In genomic region chr16:12535535-12536411, GRCh38 we compare ENCODE assay signal across 8 cellular contexts.
DNase-seq lines count a peak whose midpoint lies in the region; ATAC-seq, FAIRE-seq and TF ChIP-seq lines count a peak whose summit lies in the region.

No MANE protein-coding gene starts in this region.

- intact Hi-C loops in activated CD4-positive, alpha-beta T cell treated with anti-CD3 and anti-CD28 coated beads for 36 hours (cut with DNase I, micrococcal nuclease) = loop anchor here (1.0 to 10.0 kb wide), 7 partner anchors 86 to 1441 kb away; partner anchors contain the start of genes CPPED1 (in 1 of the 2), GSPT1 (in 1 of the 2) and LITAF (in 1 of the 2)

- POLR2A ChIA-PET in activated CD4-positive, alpha-beta T cell treated with anti-CD3 and anti-CD28 coated beads for 36 hours (lab: Charles Lee) = interaction anchor here (0.6 to 2.1 kb wide), 10 partner anchors 11 to 620 kb away, joined by 3 to 13 read pairs (median 4); partner anchors contain the start of gene GSPT1

- peak overlapping the region; percentile 54 for H3K4me3 Mint-ChIP-seq in activated CD4-positive, alpha-beta T cell treated with anti-CD3 and anti-CD28 coated beads for 36 hours
- H3K4me3 Mint-ChIP-seq in activated T-cell treated with anti-CD3 and anti-CD28 coated beads, Interleukin-2, amount 50 U/mL, for 24 hours = peak overlapping the region; percentile 24

- H3K36me3 Mint-ChIP-seq in activated CD4-positive, alpha-beta T cell treated with anti-CD3 and anti-CD28 coated beads for 36 hours (ENCODE audit: low read depth) = peaks cover 5% of the 10 kb centered on the region
- H3K36me3 Mint-ChIP-seq in activated T-cell treated with anti-CD3 and anti-CD28 coated beads, Interleukin-2, amount 50 U/mL, for 24 hours (ENCODE audit: low read depth) = peaks cover 1% of the 10 kb centered on the region

- peak; percentile 79 for DNase-seq in activated CD4-positive, alpha-beta T cell treated with anti-CD3 and anti-CD28 coated beads for 36 hours
- no peak for DNase-seq in activated CD4-positive, alpha-beta T cell treated with anti-CD3 and anti-CD28 coated beads, Interleukin-2, amount 50 U/mL, for 4 hours
- DNase-seq in activated T-cell treated with anti-CD3 and anti-CD28 coated beads, Interleukin-2, amount 50 U/mL, for 24 hours = peak; percentile 63
- DNase-seq in stimulated activated CD4-positive, alpha-beta T cell treated with anti-CD3 and anti-CD28 coated beads, TNF-alpha, amount 100 ng/mL, for 24 hours (ENCODE audit: low read depth in 3 of 3) = peak in 2 of 3 experiments; percentile 22 to 40
- DNase-seq in RCC 7860 (ENCODE audit: low spot score) (no peak), HUDEP-2 (lab: John Stamatoyannopoulos, UW; ENCODE audit: unreplicated experiment in 76 of 76) (no peak), H54 (ENCODE audit: insufficient read length, low spot score) (no peak)

- no peaks in the 10 kb centered on the region for H3K27me3 Mint-ChIP-seq in activated CD4-positive, alpha-beta T cell treated with anti-CD3 and anti-CD28 coated beads for 36 hours
- H3K27me3 Mint-ChIP-seq in activated T-cell treated with anti-CD3 and anti-CD28 coated beads, Interleukin-2, amount 50 U/mL, for 24 hours = no peaks in the 10 kb centered on the region

- CTCF ChIA-PET in activated CD4-positive, alpha-beta T cell treated with anti-CD3 and anti-CD28 coated beads for 36 hours (lab: Charles Lee) = interaction anchor here (0.8 to 1.8 kb wide), 8 partner anchors 12 to 674 kb away, joined by 3 to 6 read pairs (median 4); no protein-coding TSS in a partner anchor

- no peaks in the 10 kb centered on the region for H3K9me3 Mint-ChIP-seq in activated CD4-positive, alpha-beta T cell treated with anti-CD3 and anti-CD28 coated beads for 36 hours (ENCODE audit: low read depth)
- no peaks in the 10 kb centered on the region for H3K9me3 Mint-ChIP-seq in activated T-cell treated with anti-CD3 and anti-CD28 coated beads, Interleukin-2, amount 50 U/mL, for 24 hours

- FAIRE-seq in RCC 7860 (lab: Jason Lieb, UNC) (no peak), H54 (lab: Jason Lieb, UNC) (no peak)

- ATAC-seq in activated CD4-positive, alpha-beta T cell treated with anti-CD3 and anti-CD28 coated beads for 36 hours = peak; percentile 72
- ATAC-seq in HG03025 (IDR thresholded peaks at IDR 0.05; ENCODE audit: low FRiP score, unreplicated experiment) = peak; percentile 61

- no peak for TF ChIP-seq POLR2A in H54 (IDR thresholded peaks at IDR 0.05; ENCODE audit: low read depth, low read length)

- peak overlapping the region; percentile 95 for H3K27ac Mint-ChIP-seq in activated CD4-positive, alpha-beta T cell treated with anti-CD3 and anti-CD28 coated beads for 36 hours
- peak overlapping the region; percentile 97 for H3K27ac Mint-ChIP-seq in activated T-cell treated with anti-CD3 and anti-CD28 coated beads, Interleukin-2, amount 50 U/mL, for 24 hours

- H3K4me1 Mint-ChIP-seq in activated CD4-positive, alpha-beta T cell treated with anti-CD3 and anti-CD28 coated beads for 36 hours = peaks cover 97% of the 10 kb centered on the region
- H3K4me1 Mint-ChIP-seq in activated T-cell treated with anti-CD3 and anti-CD28 coated beads, Interleukin-2, amount 50 U/mL, for 24 hours (ENCODE audit: low read depth) = peaks cover 98% of the 10 kb centered on the region

Comparison
In these comparisons a context has a peak if more than half of its experiments do, and no peak if none do; other contexts are left out.
1. DNase-seq: peak in activated CD4-positive, alpha-beta T cell treated with anti-CD3 and anti-CD28 coated beads for 36 hours (single experiment), activated T-cell treated with anti-CD3 and anti-CD28 coated beads, Interleukin-2, amount 50 U/mL, for 24 hours (single experiment) and stimulated activated CD4-positive, alpha-beta T cell treated with anti-CD3 and anti-CD28 coated beads, TNF-alpha, amount 100 ng/mL, for 24 hours (2 of 3); none in activated CD4-positive, alpha-beta T cell treated with anti-CD3 and anti-CD28 coated beads, Interleukin-2, amount 50 U/mL, for 4 hours (0 of 2), RCC 7860 (single experiment), HUDEP-2 (0 of 76) and H54 (single experiment).